28 cellular contexts compared by ENCODE assay signal in the genomic region with DNA sequence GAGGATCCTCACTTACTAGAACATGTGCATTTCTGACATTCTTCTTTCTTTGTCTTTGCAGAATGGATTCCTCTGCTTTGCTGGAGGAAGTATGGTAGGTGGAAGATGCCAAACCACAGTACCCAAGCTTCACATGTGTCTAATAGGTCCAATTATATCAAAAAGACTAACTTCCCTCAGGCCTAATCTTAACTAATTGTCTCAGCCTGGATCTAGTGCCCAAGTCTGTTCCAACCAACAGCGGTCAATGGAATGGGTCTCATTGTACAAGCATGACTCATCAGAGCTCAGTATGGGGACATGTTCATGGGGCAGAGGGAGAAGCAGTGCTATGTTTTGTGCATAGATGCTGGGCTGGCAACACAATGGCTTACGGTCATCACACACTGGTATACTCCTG.
DNase-seq lines count a peak whose midpoint lies in the region; ATAC-seq and TF ChIP-seq lines count a peak whose summit lies in the region.
"Had no signal": no experiment of that assay in that cellular context is flagged by ENCODE, and none has a peak within 500 bp of the region (broad histone marks: within the 10 kb centered on the region; RNA-seq: fewer than 3 reads in every experiment).

No MANE protein-coding gene starts in this region.

- H3K4me3 ChIP-seq in AG09309 (ENCODE audit: control insufficient read depth, low read depth, low read length), result no peak overlapping the region
- H3K4me3 ChIP-seq: A549, esophagus squamous epithelium, K562, left ventricle myocardium inferior, suprapubic skin, uterus had no signal

- intact Hi-C loops in MCF 10A (cut with micrococcal nuclease), result no loop called here

- H3K27ac Mint-ChIP-seq in MCF 10A (ENCODE audit: low read depth, unreplicated experiment), result no peak overlapping the region
- H3K27ac Mint-ChIP-seq: activated CD4-positive, alpha-beta T cell treated with anti-CD3 and anti-CD28 coated beads, Interleukin-2, amount 10 ng/mL, durations not matched to agents 7 days and 5 days; activated CD8-positive, alpha-beta memory T cell treated with anti-CD3 and anti-CD28 coated beads, Interleukin-2, amount 10 ng/mL, durations not matched to agents 7 days and 5 days; activated naive CD4-positive, alpha-beta T cell treated with anti-CD3 and anti-CD28 coated beads for 36 hours; activated T-cell treated with anti-CD3 and anti-CD28 coated beads, Interleukin-2, amount 50 U/mL, for 72 hours; stimulated activated naive B cell treated with anti-CD40 and anti-IgM and Interleukin-4, amounts not matched to agents 10 μg/mL and 1 μg/mL and 100 μg/mL, for 72 hours had no signal

- no peak overlapping the region for H3K4me3 Mint-ChIP-seq in MCF 10A (ENCODE audit: unreplicated experiment)
- H3K4me3 Mint-ChIP-seq: activated CD4-positive, alpha-beta T cell treated with anti-CD3 and anti-CD28 coated beads, Interleukin-2, amount 10 ng/mL, durations not matched to agents 7 days and 5 days; activated CD8-positive, alpha-beta memory T cell treated with anti-CD3 and anti-CD28 coated beads, Interleukin-2, amount 10 ng/mL, durations not matched to agents 7 days and 5 days; activated naive CD4-positive, alpha-beta T cell treated with anti-CD3 and anti-CD28 coated beads for 36 hours; activated T-cell treated with anti-CD3 and anti-CD28 coated beads, Interleukin-2, amount 50 U/mL, for 72 hours; stimulated activated naive B cell treated with anti-CD40 and anti-IgM and Interleukin-4, amounts not matched to agents 10 μg/mL and 1 μg/mL and 100 μg/mL, for 72 hours had no signal

- H3K9me3 Mint-ChIP-seq in MCF 10A (ENCODE audit: unreplicated experiment), result peaks cover 30% of the 10 kb centered on the region
- H3K9me3 Mint-ChIP-seq: activated CD4-positive, alpha-beta T cell treated with anti-CD3 and anti-CD28 coated beads, Interleukin-2, amount 10 ng/mL, durations not matched to agents 7 days and 5 days had no signal

- CTCF ChIA-PET in MCF 10A (lab: Yijun Ruan, JAX), result no interaction called here

- no peaks in the 10 kb centered on the region for H3K27me3 Mint-ChIP-seq in MCF 10A (ENCODE audit: insufficient read depth, unreplicated experiment)
- H3K27me3 Mint-ChIP-seq: activated CD4-positive, alpha-beta T cell treated with anti-CD3 and anti-CD28 coated beads, Interleukin-2, amount 10 ng/mL, durations not matched to agents 7 days and 5 days; activated CD8-positive, alpha-beta memory T cell treated with anti-CD3 and anti-CD28 coated beads, Interleukin-2, amount 10 ng/mL, durations not matched to agents 7 days and 5 days; stimulated activated naive B cell treated with anti-CD40 and anti-IgM and Interleukin-4, amounts not matched to agents 10 μg/mL and 1 μg/mL and 100 μg/mL, for 72 hours had no signal

- no peaks in the 10 kb centered on the region for H3K4me1 Mint-ChIP-seq in MCF 10A (ENCODE audit: insufficient read depth, unreplicated experiment)
- H3K4me1 Mint-ChIP-seq: activated CD4-positive, alpha-beta T cell treated with anti-CD3 and anti-CD28 coated beads, Interleukin-2, amount 10 ng/mL, durations not matched to agents 7 days and 5 days; activated CD8-positive, alpha-beta memory T cell treated with anti-CD3 and anti-CD28 coated beads, Interleukin-2, amount 10 ng/mL, durations not matched to agents 7 days and 5 days; stimulated activated naive B cell treated with anti-CD40 and anti-IgM and Interleukin-4, amounts not matched to agents 10 μg/mL and 1 μg/mL and 100 μg/mL, for 72 hours had no signal

- BruUV-seq in MCF 10A (replicated peaks; lab: Mats Ljungman, UMichigan), result no TSS peak

- no peak for ATAC-seq in HG03025 (IDR thresholded peaks at IDR 0.05; ENCODE audit: low FRiP score, unreplicated experiment)
- ATAC-seq: A549; activated CD8-positive, alpha-beta memory T cell treated with anti-CD3 and anti-CD28 coated beads, Interleukin-2, amount 10 ng/mL, durations not matched to agents 7 days and 5 days; activated T-cell treated with anti-CD3 and anti-CD28 coated beads, Interleukin-2, amount 50 U/mL, for 72 hours; K562; stimulated activated naive B cell treated with anti-CD40 and anti-IgM and Interleukin-4, amounts not matched to agents 10 μg/mL and 1 μg/mL and 100 μg/mL, for 72 hours had no signal

- peak; percentile 80 for DNase-seq in AG09309 (ENCODE audit: low read depth)
- peak; percentile 33 for DNase-seq in HT1080 (ENCODE audit: low read depth)
- DNase-seq in MCF 10A (ENCODE audit: unreplicated experiment), result peak; percentile 28
- DNase-seq in islet precursor cell, result peak; percentile 69
- no peak for DNase-seq in HuH-7 (ENCODE audit: low spot score)
- no peak for DNase-seq in medulla oblongata (ENCODE audit: extremely low spot score)
- no peak for DNase-seq in activated gamma-delta T cell treated with Interleukin-2 at 50 U/mL for 16 hours
- DNase-seq: activated CD4-positive, alpha-beta T cell treated with anti-CD3 and anti-CD28 coated beads, Interleukin-2, amount 10 ng/mL, durations not matched to agents 7 days and 5 days; activated CD8-positive, alpha-beta memory T cell treated with anti-CD3 and anti-CD28 coated beads, Interleukin-2, amount 10 ng/mL, durations not matched to agents 7 days and 5 days; activated naive CD4-positive, alpha-beta T cell treated with anti-CD3 and anti-CD28 coated beads for 36 hours; activated T-cell treated with anti-CD3 and anti-CD28 coated beads, Interleukin-2, amount 50 U/mL, for 72 hours; amniotic stem cell; DMS79; esophagus squamous epithelium; GOT3; left ventricle myocardium inferior; MM.1S; NCI-H2029; NCI-H226; NCI-H748 treated with DMSO at 0.1 percent for 48 hours; nucleus accumbens; stimulated activated CD4-positive, alpha-beta T cell treated with anti-CD3 and anti-CD28 coated beads, Interleukin-4, amount 100 ng/mL, for 4 hours; stimulated activated naive B cell treated with anti-CD40 and anti-IgM and Interleukin-4, amounts not matched to agents 10 μg/mL and 1 μg/mL and 100 μg/mL, for 72 hours; uterus had no signal

- H3K36me3 Mint-ChIP-seq in MCF 10A (ENCODE audit: insufficient read depth, unreplicated experiment), result no peaks in the 10 kb centered on the region
- H3K36me3 Mint-ChIP-seq: activated CD8-positive, alpha-beta memory T cell treated with anti-CD3 and anti-CD28 coated beads, Interleukin-2, amount 10 ng/mL, durations not matched to agents 7 days and 5 days; stimulated activated naive B cell treated with anti-CD40 and anti-IgM and Interleukin-4, amounts not matched to agents 10 μg/mL and 1 μg/mL and 100 μg/mL, for 72 hours had no signal

- no peak for TF ChIP-seq CTCF in AG09309 (IDR thresholded peaks at IDR 0.05; ENCODE audit: control insufficient read depth, insufficient read depth, low read depth, low read length, missing control alignments)
- TF ChIP-seq CTCF in MCF 10A (IDR thresholded peaks at IDR 0.05; ENCODE audit: unreplicated experiment), result no peak

- POLR2A ChIA-PET in MCF 10A (lab: Yijun Ruan, JAX), result no interaction called here

Comparison
In these comparisons a context has a peak if more than half of its experiments do, and no peak if none do; other contexts are left out.
1. DNase-seq: peak in AG09309 (single experiment), HT1080 (single experiment), MCF 10A (single experiment) and islet precursor cell (single experiment); none in HuH-7 (single experiment), medulla oblongata (single experiment) and activated gamma-delta T cell treated with Interleukin-2 at 50 U/mL for 16 hours (single experiment).